8 cellular contexts compared by ENCODE assay signal in genomic region chr16:21820028-21820907, GRCh38. TPM values are rescaled to one million over a fixed set of nuclear protein-coding genes. Genes with fewer than 3 reads are reported as not detected.
DNase-seq lines count a peak whose midpoint lies in the region; ATAC-seq and TF ChIP-seq lines count a peak whose summit lies in the region.
"Not testable (repeated sequence)": the region's sequence is repeated elsewhere in the genome, so short reads cannot be mapped to it uniquely, and the experiment has no call there.

No MANE protein-coding gene starts in this region.

- CTCF ChIA-PET in BJ (lab: Yijun Ruan, JAX), result interaction anchor here (0.6 kb wide), 1 partner anchor 131 kb away, joined by 3 read pairs; no protein-coding TSS in a partner anchor

- H3K4me1 ChIP-seq in duodenal mucosa (ENCODE audit: control insufficient read depth in 1 of 2, insufficient read depth in 2 of 2, low read length in 2 of 2), result not testable (repeated sequence)

- POLR2A ChIA-PET in BJ (lab: Charles Lee), result not testable (repeated sequence)

- TF ChIP-seq POLR2A in lower leg skin (IDR thresholded peaks at IDR 0.05), result not testable (repeated sequence)

- not testable (repeated sequence) for H3K36me3 ChIP-seq in BJ (ENCODE audit: control insufficient read depth, insufficient read depth, low read length); duodenal mucosa (ENCODE audit: control insufficient read depth in 1 of 2, insufficient read depth in 2 of 2, low read length in 2 of 2)

- 4 to 6% methylated on average over 41 to 50 of the region's 55 CpGs for WGBS in lower leg skin, 2 donors

- peak overlapping the region; percentile 63 to 75 for H3K9ac ChIP-seq in duodenal mucosa (ENCODE audit: low read depth in 1 of 2, low read length in 2 of 2)

- H3K4me3 ChIP-seq in BJ (ENCODE audit: low read depth, low read length) (peak overlapping the region; percentile 63), duodenal mucosa (ENCODE audit: low read depth in 1 of 2, low read length in 2 of 2) (peak overlapping the region; percentile 80 to 83), lower leg skin (ENCODE audit: low read depth, poor library complexity, severe bottlenecking) (peak overlapping the region; percentile 17)

- H3K27ac ChIP-seq in duodenal mucosa (ENCODE audit: low read depth, low read length), result peak overlapping the region; percentile 73

- H3K9me3 ChIP-seq in duodenal mucosa (ENCODE audit: control insufficient read depth in 1 of 2, low read length in 2 of 2), result not testable (repeated sequence)

- H3K27me3 ChIP-seq in BJ (ENCODE audit: control insufficient read depth, insufficient read depth, low read length); duodenal mucosa (ENCODE audit: control insufficient read depth in 1 of 2, insufficient read depth in 2 of 2, low read length in 2 of 2): not testable (repeated sequence)

- not testable (repeated sequence) for DNase-seq in BJ (ENCODE audit: low read depth)
- peak; percentile 44 for DNase-seq in NCI-H524 treated with DMSO at 0.1 percent for 48 hours (lab: John Stamatoyannopoulos, UW)
- peak; percentile 67 to 78 for DNase-seq in activated CD4-positive, alpha-beta T cell treated with anti-CD3 and anti-CD28 coated beads, Interleukin-2, amount 50 U/mL, for 48 hours
- peak; percentile 26 to 88 for DNase-seq in lower leg skin (ENCODE audit: low spot score in 2 of 2)
- peak; percentile 78 for DNase-seq in stimulated activated CD4-positive, alpha-beta T cell treated with anti-CD3 and anti-CD28 coated beads, Interleukin-1b, Interleukin-23, amount 100 ng/mL, for 48 hours

- TF ChIP-seq CTCF in BJ (IDR thresholded peaks at IDR 0.05; ENCODE audit: insufficient read depth, low read depth, low read length); lower leg skin (IDR thresholded peaks at IDR 0.05): not testable (repeated sequence)

- peak; percentile 89 for ATAC-seq in GM19324 (IDR thresholded peaks at IDR 0.05; ENCODE audit: low FRiP score, unreplicated experiment)
- ATAC-seq in HG03460 (IDR thresholded peaks at IDR 0.05; ENCODE audit: unreplicated experiment), result peak; percentile 92

- intact Hi-C loops in lower leg skin (cut with DNase I; ENCODE audit: low total_unique reads), result not testable (repeated sequence)

RNA-seq across cellular contexts. Expression of gene NPIPB4, which starts 37.3 kb away (rescaled TPM):
- polyA plus RNA-seq in BJ (2011; rRNA removed), result 9.6 and 12.6 TPM in 2 replicates
- 37.6 and 60.4 TPM in 2 replicates for polyA minus RNA-seq in BJ (2011; rRNA and poly(A)+ RNA removed)
- 10 to 100 TPM; 35.6 to 96.0 (median 53.5) TPM for total RNA-seq in lower leg skin

Comparison
In these comparisons a context has a peak if more than half of its experiments do, and no peak if none do; other contexts are left out.
1. H3K4me3 ChIP-seq: peak in every context shown above with its lines; median percentile 82 in duodenal mucosa; 63 in BJ; 17 in lower leg skin.